Comparison of ENCODE assay signal across 20 cellular contexts in genomic region chr15:57525581-57525980, GRCh38.
"Had no signal": no experiment of that assay in that cellular context is flagged by ENCODE, and none has a peak within 500 bp of the region (broad histone marks: within the 10 kb centered on the region; RNA-seq: fewer than 3 reads in every experiment).

No MANE protein-coding gene starts in this region.

- H3K4me3 ChIP-seq: esophagus muscularis mucosa, gastroesophageal sphincter, neural progenitor cell, pancreas, psoas muscle, spleen, testis, transverse colon had no signal

- H3K4me1 ChIP-seq: psoas muscle, testis had no signal

- H2AFZ ChIP-seq: neural progenitor cell had no signal

- ATAC-seq: gastroesophageal sphincter; left lobe of liver; natural killer cell treated with Interleukin-12 subunit alpha and Interleukin-12 subunit beta and Interleukin-15 and Interleukin-18, amount 100 ng/mL, for 72 hours; pancreas; psoas muscle; stimulated activated memory B cell treated with anti-CD40 and anti-IgM and Interleukin-4, amounts not matched to agents 10 μg/mL and 1 μg/mL and 100 μg/mL, for 72 hours had no signal

- H3K9ac ChIP-seq: neural progenitor cell had no signal

- H3K27ac ChIP-seq: epithelial cell of prostate, esophagus muscularis mucosa, gastroesophageal sphincter, neural progenitor cell, pancreas, psoas muscle, spleen, testis, transverse colon had no signal

- H3K27me3 ChIP-seq: esophagus muscularis mucosa, gastroesophageal sphincter, neural progenitor cell, pancreas, testis, transverse colon had no signal

- DNase-seq: cortex of kidney; effector memory CD4-positive, alpha-beta T cell; glutamatergic neuron; islet precursor cell; nucleus accumbens; pancreas; psoas muscle; spleen; stimulated activated CD4-positive, alpha-beta T cell treated with anti-CD3 and anti-CD28 coated beads, Interleukin-15, amount 100 ng/mL, for 24 hours; stimulated activated CD4-positive, alpha-beta T cell treated with anti-CD3 and anti-CD28 coated beads, Interleukin-1b, Interleukin-23, amount 100 ng/mL, for 48 hours; stimulated activated CD4-positive, alpha-beta T cell treated with anti-CD3 and anti-CD28 coated beads, Interleukin-4, amount 100 ng/mL, for 24 hours; testis; transverse colon had no signal

- H3K36me3 ChIP-seq: neural progenitor cell, pancreas, spleen, transverse colon had no signal

- H3K4me2 ChIP-seq: neural progenitor cell had no signal

- H3K9me3 ChIP-seq: esophagus muscularis mucosa, gastroesophageal sphincter, pancreas, psoas muscle, spleen, testis, transverse colon had no signal
